15 cellular contexts compared by ENCODE assay signal in genomic region chr7:82012453-82012852, GRCh38.
"Had no signal": no experiment of that assay in that cellular context is flagged by ENCODE, and none has a peak within 500 bp of the region (broad histone marks: within the 10 kb centered on the region; RNA-seq: fewer than 3 reads in every experiment).

No MANE protein-coding gene starts in this region.

- H3K9me3 ChIP-seq: prostate gland, right lobe of liver, testis, upper lobe of left lung had no signal

- H3K4me3 ChIP-seq: prostate gland, right lobe of liver, testis, upper lobe of left lung had no signal

- H3K36me3 Mint-ChIP-seq: activated naive CD8-positive, alpha-beta T cell treated with anti-CD3 and anti-CD28 coated beads for 36 hours had no signal

- H3K4me1 ChIP-seq: prostate gland, testis, upper lobe of left lung had no signal

- H3K4me3 Mint-ChIP-seq: activated CD4-positive, alpha-beta memory T cell treated with anti-CD3 and anti-CD28 coated beads, Interleukin-2, amount 10 ng/mL, durations not matched to agents 7 days and 5 days; activated naive CD8-positive, alpha-beta T cell treated with anti-CD3 and anti-CD28 coated beads for 36 hours; nephron; stimulated activated naive CD8-positive, alpha-beta T cell treated with anti-CD3 and anti-CD28 coated beads, Interleukin-15, amount 100 ng/mL, for 72 hours; T-helper 17 cell had no signal

- DNase-seq: activated CD4-positive, alpha-beta memory T cell treated with anti-CD3 and anti-CD28 coated beads, Interleukin-2, amount 10 ng/mL, durations not matched to agents 7 days and 5 days; activated CD4-positive, alpha-beta T cell treated with anti-CD3 and anti-CD28 coated beads for 4 hours; activated gamma-delta T cell treated with Interleukin-2 at 50 U/mL for 16 hours; activated naive CD8-positive, alpha-beta T cell treated with anti-CD3 and anti-CD28 coated beads for 36 hours; activated T-cell treated with anti-CD3 and anti-CD28 coated beads, Interleukin-2, amount 50 U/mL, for 48 hours; brain microvascular endothelial cell; dermis blood vessel endothelial cell; nucleus accumbens; right lobe of liver; stimulated activated naive CD8-positive, alpha-beta T cell treated with anti-CD3 and anti-CD28 coated beads, Interleukin-15, amount 100 ng/mL, for 72 hours; T-helper 17 cell; testis; upper lobe of left lung had no signal

- ATAC-seq: right lobe of liver; stimulated activated naive CD8-positive, alpha-beta T cell treated with anti-CD3 and anti-CD28 coated beads, Interleukin-15, amount 100 ng/mL, for 72 hours; T-helper 17 cell had no signal

- H3K9me3 Mint-ChIP-seq: activated CD4-positive, alpha-beta memory T cell treated with anti-CD3 and anti-CD28 coated beads, Interleukin-2, amount 10 ng/mL, durations not matched to agents 7 days and 5 days; activated naive CD8-positive, alpha-beta T cell treated with anti-CD3 and anti-CD28 coated beads for 36 hours; nephron; stimulated activated naive CD8-positive, alpha-beta T cell treated with anti-CD3 and anti-CD28 coated beads, Interleukin-15, amount 100 ng/mL, for 72 hours had no signal

- H3K27me3 Mint-ChIP-seq: activated CD4-positive, alpha-beta memory T cell treated with anti-CD3 and anti-CD28 coated beads, Interleukin-2, amount 10 ng/mL, durations not matched to agents 7 days and 5 days; activated naive CD8-positive, alpha-beta T cell treated with anti-CD3 and anti-CD28 coated beads for 36 hours; stimulated activated naive CD8-positive, alpha-beta T cell treated with anti-CD3 and anti-CD28 coated beads, Interleukin-15, amount 100 ng/mL, for 72 hours; T-helper 17 cell had no signal

- H3K4me1 Mint-ChIP-seq: activated CD4-positive, alpha-beta memory T cell treated with anti-CD3 and anti-CD28 coated beads, Interleukin-2, amount 10 ng/mL, durations not matched to agents 7 days and 5 days; activated naive CD8-positive, alpha-beta T cell treated with anti-CD3 and anti-CD28 coated beads for 36 hours; stimulated activated naive CD8-positive, alpha-beta T cell treated with anti-CD3 and anti-CD28 coated beads, Interleukin-15, amount 100 ng/mL, for 72 hours; T-helper 17 cell had no signal

- H3K36me3 ChIP-seq: prostate gland, right lobe of liver, upper lobe of left lung had no signal

- H3K27me3 ChIP-seq: brain microvascular endothelial cell, right lobe of liver, testis, upper lobe of left lung had no signal

- H3K27ac ChIP-seq: brain microvascular endothelial cell, prostate gland, right lobe of liver, testis, upper lobe of left lung had no signal
